Comparison of ENCODE assay signal across 17 cellular contexts in the genomic region with DNA sequence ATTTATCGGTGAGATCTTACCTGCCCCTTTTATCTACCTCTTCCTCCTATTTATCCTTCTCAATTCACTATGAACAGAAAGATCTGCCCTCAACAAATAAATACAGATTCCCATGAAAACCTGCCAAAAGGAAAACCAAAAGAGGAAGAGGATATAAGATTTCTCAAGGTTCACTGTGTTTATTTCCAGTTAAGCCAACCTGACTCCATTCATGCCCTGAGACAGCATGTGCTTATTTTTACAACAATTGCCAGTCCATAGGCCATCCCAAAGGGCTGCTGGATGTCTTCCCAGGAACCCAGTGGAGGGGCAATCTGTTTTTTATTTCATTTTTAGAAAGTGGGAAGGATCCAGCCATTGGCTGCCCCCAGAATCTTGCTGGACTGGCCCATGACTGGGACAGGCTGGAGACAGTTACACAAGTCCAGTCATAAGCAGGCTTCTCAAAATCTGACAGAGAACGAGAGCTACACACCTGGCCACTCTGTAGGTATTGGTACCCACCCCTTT.
"Had no signal": no experiment of that assay in that cellular context is flagged by ENCODE, and none has a peak within 500 bp of the region (broad histone marks: within the 10 kb centered on the region; RNA-seq: fewer than 3 reads in every experiment).

No MANE protein-coding gene starts in this region.

- H3K9me3 ChIP-seq: gastrocnemius medialis, right atrium auricular region, thyroid gland had no signal

- ATAC-seq: esophagus mucosa; gastrocnemius medialis; naive thymus-derived CD4-positive, alpha-beta T cell had no signal

- H3K4me1 ChIP-seq: gastrocnemius medialis, heart right ventricle, right atrium auricular region, thyroid gland had no signal

- FAIRE-seq: endometrium, islet of Langerhans, small intestine, urothelium cell line had no signal

- H3K4me3 ChIP-seq: gastrocnemius medialis, heart right ventricle, right atrium auricular region, thyroid gland had no signal

- H3K36me3 ChIP-seq: gastrocnemius medialis, heart right ventricle, right atrium auricular region, thyroid gland had no signal

- DNase-seq: effector memory CD4-positive, alpha-beta T cell; gastrocnemius medialis; heart right ventricle; hypothalamus; kidney glomerular epithelial cell; mammary epithelial cell; naive thymus-derived CD4-positive, alpha-beta T cell; nephron progenitor cell; small intestine; stimulated activated CD4-positive, alpha-beta T cell treated with anti-CD3 and anti-CD28 coated beads, Interleukin-12 subunit alpha, Interleukin-12 subunit beta, amount 100 ng/mL, for 4 hours; stimulated activated naive CD4-positive, alpha-beta T cell; thyroid gland had no signal

- H3K27me3 ChIP-seq: gastrocnemius medialis, right atrium auricular region, thyroid gland had no signal

- H3K27ac ChIP-seq: gastrocnemius medialis, heart right ventricle, right atrium auricular region, thyroid gland had no signal
